ENCODE assay signal across 9 cellular contexts in the genomic region with DNA sequence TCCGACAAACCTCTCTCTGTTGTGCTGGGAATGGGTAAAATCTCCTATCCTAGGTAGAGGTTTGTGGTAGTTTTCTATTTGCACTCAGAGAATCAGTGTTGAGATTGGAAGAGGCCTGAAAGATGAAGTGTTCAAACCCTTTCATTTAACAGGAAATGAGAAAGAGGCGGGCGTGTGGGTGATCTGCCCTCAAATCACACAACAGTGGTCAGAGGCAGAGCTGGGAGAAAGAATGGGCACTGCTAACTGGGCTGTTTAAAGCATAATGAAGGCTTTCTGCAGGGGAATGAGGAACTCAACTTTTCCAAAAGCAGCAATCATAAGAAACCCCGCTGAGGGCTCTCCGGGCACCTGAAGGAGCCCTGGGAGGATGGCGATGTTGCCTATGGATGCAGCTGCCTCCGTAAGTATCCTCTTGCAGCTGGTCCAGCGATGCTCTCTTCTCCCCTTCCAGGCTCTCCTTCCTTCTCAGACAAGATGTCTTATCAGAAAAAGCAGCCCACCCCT. TPM values are rescaled to one million over a fixed set of nuclear protein-coding genes. Genes with fewer than 3 reads are reported as not detected.
DNase-seq lines count a peak whose midpoint lies in the region; ATAC-seq and TF ChIP-seq lines count a peak whose summit lies in the region.
"Had no signal": no experiment of that assay in that cellular context is flagged by ENCODE, and none has a peak within 500 bp of the region (broad histone marks: within the 10 kb centered on the region; RNA-seq: fewer than 3 reads in every experiment).

No MANE protein-coding gene starts in this region.

- DNase-seq in NOMO-1 treated with DMSO at 0.1 percent for 48 hours (lab: John Stamatoyannopoulos, UW; ENCODE audit: unreplicated experiment), result peak; percentile 33
- DNase-seq in NOMO-1 treated with dmso at 0.1 percent for 144 hours (lab: John Stamatoyannopoulos, UW; ENCODE audit: unreplicated experiment), result no peak
- DNase-seq in T-helper 17 cell, result no peak
- DNase-seq in esophagus squamous epithelium (lab: John Stamatoyannopoulos, UW), result no peak
- DNase-seq in stimulated activated naive CD8-positive, alpha-beta T cell treated with anti-CD3 and anti-CD28 coated beads, Interleukin-15, amount 100 ng/mL, for 72 hours, result peak; percentile 29 to 32
- no peak for DNase-seq in NCI-H2227 treated with DMSO at 0.1 percent for 48 hours (lab: John Stamatoyannopoulos, UW)

- intact Hi-C loops in esophagus squamous epithelium (cut with DNase I), result no loop called here

- H3K4me1 ChIP-seq in esophagus squamous epithelium, result peaks cover 7 to 26% (median 14%) of the 10 kb centered on the region in 3 donors

- H3K27me3 ChIP-seq in esophagus squamous epithelium, result peaks cover 0 to 58% (median 0%) of the 10 kb centered on the region in 4 donors

- H3K36me3 ChIP-seq in esophagus squamous epithelium, result no peaks in the 10 kb centered on the region

- H3K27me3 Mint-ChIP-seq in T-helper 17 cell, result peaks cover 47% of the 10 kb centered on the region
- H3K27me3 Mint-ChIP-seq in stimulated activated naive CD8-positive, alpha-beta T cell treated with anti-CD3 and anti-CD28 coated beads, Interleukin-15, amount 100 ng/mL, for 72 hours, result peaks cover 69% of the 10 kb centered on the region

- no peaks in the 10 kb centered on the region for H3K9me3 ChIP-seq in T-helper 17 cell (ENCODE audit: control insufficient read depth, low read length, poor library complexity, severe bottlenecking)
- H3K9me3 ChIP-seq in esophagus squamous epithelium, result no peaks in the 10 kb centered on the region

- peak; percentile 36 for ATAC-seq in T-helper 17 cell
- ATAC-seq in stimulated activated naive CD8-positive, alpha-beta T cell treated with anti-CD3 and anti-CD28 coated beads, Interleukin-15, amount 100 ng/mL, for 72 hours, result peak; percentile 64
- no peak for ATAC-seq in GM18858 (IDR thresholded peaks at IDR 0.05; ENCODE audit: unreplicated experiment)
- ATAC-seq in HG03521 (IDR thresholded peaks at IDR 0.05; ENCODE audit: unreplicated experiment), result no peak
- ATAC-seq: HepG2 had no signal

- TF ChIP-seq POLR2A in esophagus squamous epithelium (IDR thresholded peaks at IDR 0.05), result no peak

- H3K27ac ChIP-seq in esophagus squamous epithelium, result no peak overlapping the region

- H3K4me1 Mint-ChIP-seq in T-helper 17 cell, result peaks cover 41% of the 10 kb centered on the region
- peaks cover 30% of the 10 kb centered on the region for H3K4me1 Mint-ChIP-seq in stimulated activated naive CD8-positive, alpha-beta T cell treated with anti-CD3 and anti-CD28 coated beads, Interleukin-15, amount 100 ng/mL, for 72 hours

- peak overlapping the region; percentile 63 for H3K27ac Mint-ChIP-seq in T-helper 17 cell
- H3K27ac Mint-ChIP-seq in stimulated activated naive CD8-positive, alpha-beta T cell treated with anti-CD3 and anti-CD28 coated beads, Interleukin-15, amount 100 ng/mL, for 72 hours, result no peak overlapping the region

- H3K4me3 ChIP-seq in esophagus squamous epithelium, result peak overlapping the region; percentile 34 to 71 (median 44)

- no peak for TF ChIP-seq CTCF in esophagus squamous epithelium (IDR thresholded peaks at IDR 0.05)

- 52 to 55% methylated on average over 8 of the region's 8 CpGs for WGBS in esophagus squamous epithelium, 2 donors

- no peaks in the 10 kb centered on the region for H3K36me3 Mint-ChIP-seq in T-helper 17 cell (ENCODE audit: low read depth)

- peak overlapping the region; percentile 90 for H3K4me3 Mint-ChIP-seq in T-helper 17 cell
- peak overlapping the region; percentile 27 to 28 for H3K4me3 Mint-ChIP-seq in stimulated activated naive CD8-positive, alpha-beta T cell treated with anti-CD3 and anti-CD28 coated beads, Interleukin-15, amount 100 ng/mL, for 72 hours

- no peaks in the 10 kb centered on the region for H3K9me3 Mint-ChIP-seq in stimulated activated naive CD8-positive, alpha-beta T cell treated with anti-CD3 and anti-CD28 coated beads, Interleukin-15, amount 100 ng/mL, for 72 hours

RNA-seq across cellular contexts. Expression of a gene that starts 1.0 kb away (rescaled TPM):
- total RNA-seq in T-helper 17 cell (not detected), esophagus squamous epithelium (not detected)
- total RNA-seq: HepG2 had no signal

RNA-seq across cellular contexts. Expression of a gene that starts 43.1 kb away (rescaled TPM):
- total RNA-seq in T-helper 17 cell (not detected), esophagus squamous epithelium (not detected)
- total RNA-seq: HepG2 had no signal

RNA-seq across cellular contexts. Expression of a gene that starts 52.2 kb away (rescaled TPM):
- total RNA-seq in T-helper 17 cell (not detected), esophagus squamous epithelium (10 to 100 TPM; 14.3 to 44.0 (median 23.8) TPM)
- total RNA-seq: HepG2 had no signal

RNA-seq across cellular contexts. Expression of a gene that starts 57.3 kb away (rescaled TPM):
- total RNA-seq in T-helper 17 cell (not detected), esophagus squamous epithelium (not detected)
- total RNA-seq: HepG2 had no signal

Comparison
In these comparisons a context has a peak if more than half of its experiments do, and no peak if none do; other contexts are left out.
1. DNase-seq: peak in NOMO-1 treated with DMSO at 0.1 percent for 48 hours (single experiment) and stimulated activated naive CD8-positive, alpha-beta T cell treated with anti-CD3 and anti-CD28 coated beads, Interleukin-15, amount 100 ng/mL, for 72 hours (2 of 2); none in NOMO-1 treated with dmso at 0.1 percent for 144 hours (single experiment), T-helper 17 cell (0 of 3), esophagus squamous epithelium (single experiment) and NCI-H2227 treated with DMSO at 0.1 percent for 48 hours (single experiment).
2. ATAC-seq: peak in T-helper 17 cell (single experiment) and stimulated activated naive CD8-positive, alpha-beta T cell treated with anti-CD3 and anti-CD28 coated beads, Interleukin-15, amount 100 ng/mL, for 72 hours (single experiment); none in GM18858 (single experiment) and HG03521 (single experiment).
3. RNA of a gene that starts 52.2 kb away (total RNA-seq): 14.3 to 44.0 TPM in esophagus squamous epithelium; not detected in T-helper 17 cell; every median in the first group is over 10 times any median in the second.